ENCODE assay signal across 9 cellular contexts in the genomic region with DNA sequence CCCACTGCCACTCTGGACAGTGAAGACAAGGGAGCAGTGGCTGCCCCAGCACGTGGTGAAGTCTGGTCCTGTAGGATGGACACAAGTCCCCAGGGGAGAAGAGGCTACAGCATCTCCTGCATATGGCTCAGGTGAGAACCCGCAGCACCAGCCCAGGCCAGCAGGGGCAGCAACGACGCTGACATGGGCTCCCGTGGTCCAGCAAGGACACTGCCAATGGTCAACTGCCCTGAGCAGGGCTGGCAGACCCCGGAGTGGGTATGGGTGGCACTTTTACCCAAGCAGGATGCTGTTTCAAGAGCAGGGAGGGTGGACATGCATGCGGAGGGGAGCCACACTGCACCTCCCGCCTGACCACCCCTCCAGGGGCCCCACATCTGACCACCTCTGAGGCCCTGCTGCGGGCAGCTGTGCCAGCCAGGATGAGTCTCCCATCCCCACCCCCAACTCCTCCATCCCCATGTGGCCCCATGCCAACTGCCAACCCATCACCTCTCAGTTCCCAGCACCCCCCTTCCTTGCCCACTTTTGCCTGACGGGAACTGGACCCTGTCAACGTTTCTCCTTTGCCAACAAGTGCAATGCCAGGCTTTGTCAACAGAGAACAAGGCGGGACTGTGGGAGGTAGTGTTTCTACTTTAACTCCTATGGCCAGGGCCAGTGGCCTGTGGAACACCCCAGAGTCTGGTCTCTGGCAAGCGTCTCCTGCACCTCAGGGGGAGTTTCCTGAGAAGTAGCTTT. TPM values are rescaled to one million over a fixed set of nuclear protein-coding genes. Genes with fewer than 3 reads are reported as not detected.
A peak's percentile ranks its signal among the peaks of the same experiment; 100 is the strongest.
DNase-seq lines count a peak whose midpoint lies in the region; ATAC-seq and TF ChIP-seq lines count a peak whose summit lies in the region.
"Had no signal": no experiment of that assay in that cellular context is flagged by ENCODE, and none has a peak within 500 bp of the region (broad histone marks: within the 10 kb centered on the region; RNA-seq: fewer than 3 reads in every experiment).

No MANE protein-coding gene starts in this region.

- H3K36me3 ChIP-seq in PC-9 (ENCODE audit: low read depth), result no peaks in the 10 kb centered on the region

- intact Hi-C loops in PC-9 (cut with micrococcal nuclease; ENCODE audit: unreplicated experiment) (no loop called here), natural killer cell (cut with micrococcal nuclease) (loop anchor here (5.0 to 10.0 kb wide), 2 partner anchors 290 to 438 kb away; no protein-coding TSS in a partner anchor)

- no peaks in the 10 kb centered on the region for H3K9me2 ChIP-seq in PC-9 (ENCODE audit: insufficient read depth)

- CTCF ChIA-PET in PC-9 (lab: Charles Lee), result interaction anchor here (1.3 to 1.7 kb wide), 2 partner anchors 184 to 187 kb away, joined by 15 to 17 read pairs; partner anchors contain the start of gene FAAP20

- no peaks in the 10 kb centered on the region for H3F3A ChIP-seq in PC-9 (ENCODE audit: insufficient read depth, low read depth)

- no peak overlapping the region for H3K4me2 ChIP-seq in PC-9

- H3K4me1 Mint-ChIP-seq in natural killer cell, result no peaks in the 10 kb centered on the region

- POLR2A ChIA-PET in PC-9 (lab: Charles Lee; ENCODE audit: unreplicated experiment), result no interaction called here

- DNase-seq in NCI-H82 (lab: John Stamatoyannopoulos, UW), result peak; percentile 49
- no peak for DNase-seq in NCI-H82 treated with DMSO at 0.1 percent for 48 hours (lab: John Stamatoyannopoulos, UW; ENCODE audit: unreplicated experiment)
- DNase-seq in PC-9, result peak in 1 of 2 experiments; percentile 48
- peak; percentile 64 for DNase-seq in dermis blood vessel endothelial cell
- no peak for DNase-seq in natural killer cell

- BruUV-seq in PC-9 (replicated peaks; lab: Mats Ljungman, UMichigan), result no TSS peak

- H3K9me3 Mint-ChIP-seq in natural killer cell, result no peaks in the 10 kb centered on the region
- H3K9me3 Mint-ChIP-seq: CD8-positive, alpha-beta memory T cell had no signal

- no peaks in the 10 kb centered on the region for H3K9me3 ChIP-seq in PC-9 (ENCODE audit: insufficient read depth, low read depth)

- no peak overlapping the region for H3K4me3 ChIP-seq in PC-9

- no peaks in the 10 kb centered on the region for H3K36me3 Mint-ChIP-seq in natural killer cell
- H3K36me3 Mint-ChIP-seq: CD8-positive, alpha-beta memory T cell had no signal

- H3K27me3 Mint-ChIP-seq in natural killer cell (ENCODE audit: low read depth in 2 of 2), result no peaks in the 10 kb centered on the region
- H3K27me3 Mint-ChIP-seq: CD8-positive, alpha-beta memory T cell had no signal

- H2AFZ ChIP-seq in PC-9, result no peak overlapping the region

- peak; percentile 64 for TF ChIP-seq CTCF in PC-9 (conservative IDR thresholded peaks at IDR 0.05)
- peak; percentile 27 for TF ChIP-seq CTCF in natural killer cell (IDR thresholded peaks at IDR 0.05)

- no peak overlapping the region for H3K27ac ChIP-seq in PC-9

- H3K27me3 ChIP-seq in PC-9 (ENCODE audit: insufficient read depth, low read depth), result no peaks in the 10 kb centered on the region

- ATAC-seq in natural killer cell (peak in 1 of 3 donors; percentile 25), GM21717 (IDR thresholded peaks at IDR 0.05; ENCODE audit: unreplicated experiment) (no peak), GM18511 (IDR thresholded peaks at IDR 0.05; ENCODE audit: unreplicated experiment) (no peak), HG03175 (IDR thresholded peaks at IDR 0.05; ENCODE audit: unreplicated experiment) (no peak)

- no peaks in the 10 kb centered on the region for H3K79me2 ChIP-seq in PC-9 (ENCODE audit: low read depth)

- H3K27ac Mint-ChIP-seq in natural killer cell, result no peak overlapping the region

- H4K20me1 ChIP-seq in PC-9 (ENCODE audit: insufficient read depth), result peaks cover 5% of the 10 kb centered on the region; the same call in 1 of the 2 replicates

- no peak overlapping the region for H3K4me3 Mint-ChIP-seq in natural killer cell
- H3K4me3 Mint-ChIP-seq: CD8-positive, alpha-beta memory T cell had no signal

- H3K4me1 ChIP-seq in PC-9 (replicated peaks; ENCODE audit: insufficient read depth), result no peaks in the 10 kb centered on the region

RNA-seq across cellular contexts. Expression of gene MORN1, which starts 8.6 kb away (rescaled TPM):
- total RNA-seq in PC-9 (2021) (47.8 and 51.0 TPM in 2 replicates), dermis blood vessel endothelial cell (7.4 and 7.7 TPM in 2 replicates), natural killer cell (1 to 10 TPM; 8.0 to 9.3 (median 8.8) TPM)

RNA-seq across cellular contexts. Expression of gene RER1, which starts 8.8 kb away (rescaled TPM):
- total RNA-seq in PC-9 (2021) (109 and 131 TPM in 2 replicates), dermis blood vessel endothelial cell (62.6 and 64.8 TPM in 2 replicates), natural killer cell (10 to 100 TPM; 89.2 to 98.9 (median 91.9) TPM)

RNA-seq across cellular contexts. Expression of gene PEX10, which starts 29.6 kb away (rescaled TPM):
- total RNA-seq in PC-9 (2021) (24.3 and 26.3 TPM in 2 replicates), dermis blood vessel endothelial cell (33.4 and 44.9 TPM in 2 replicates), natural killer cell (10 to 100 TPM in 1 of 3 donors, 1 to 10 TPM in 2; 8.1 to 11.1 (median 9.8) TPM)

Comparison
In these comparisons a context has a peak if more than half of its experiments do, and no peak if none do; other contexts are left out.
1. DNase-seq: peak in NCI-H82 (single experiment) and dermis blood vessel endothelial cell (single experiment); none in NCI-H82 treated with DMSO at 0.1 percent for 48 hours (single experiment) and natural killer cell (single experiment).